Comparison of ENCODE assay signal across 14 cellular contexts in genomic region chr6:13217206-13217905, GRCh38.
DNase-seq lines count a peak whose midpoint lies in the region; ATAC-seq, FAIRE-seq and TF ChIP-seq lines count a peak whose summit lies in the region.
"Had no signal": no experiment of that assay in that cellular context is flagged by ENCODE, and none has a peak within 500 bp of the region (broad histone marks: within the 10 kb centered on the region; RNA-seq: fewer than 3 reads in every experiment).

No MANE protein-coding gene starts in this region.

- H3K27me3 ChIP-seq in bronchial epithelial cell (ENCODE audit: control insufficient read depth, insufficient read depth, low read length) = no peaks in the 10 kb centered on the region
- H3K27me3 ChIP-seq: Peyer's patch had no signal

- no peaks in the 10 kb centered on the region for H3K36me3 ChIP-seq in bronchial epithelial cell (ENCODE audit: control insufficient read depth, insufficient read depth, low read length)
- H3K36me3 ChIP-seq: Peyer's patch had no signal

- no peak overlapping the region for H3K4me3 ChIP-seq in GM12865 (ENCODE audit: low read depth, low read length)
- no peak overlapping the region for H3K4me3 ChIP-seq in bronchial epithelial cell (ENCODE audit: low read depth, low read length)
- H3K4me3 ChIP-seq: coronary artery, GM23338, Peyer's patch had no signal

- no peak for FAIRE-seq in bronchial epithelial cell (lab: Jason Lieb, UNC)

- TF ChIP-seq CTCF in GM12865 (IDR thresholded peaks at IDR 0.05; ENCODE audit: insufficient read depth, low read depth, low read length, missing control alignments) (no peak), bronchial epithelial cell (IDR thresholded peaks at IDR 0.05; ENCODE audit: insufficient read depth, low read length, severe bottlenecking) (no peak)

- DNase-seq in GM12865 (ENCODE audit: low read depth) (peak; percentile 16), bronchial epithelial cell (ENCODE audit: low read depth) (peak; percentile 29), retina (peak; percentile 58), SKM-1 treated with dmso at 0.1 percent for 144 hours (lab: John Stamatoyannopoulos, UW; ENCODE audit: unreplicated experiment) (no peak)
- DNase-seq: activated naive CD8-positive, alpha-beta T cell treated with anti-CD3 and anti-CD28 coated beads for 36 hours; COR-L47; NCI-H446 treated with DMSO at 0.1 percent for 48 hours; Peyer's patch had no signal

- ATAC-seq in HG03460 (IDR thresholded peaks at IDR 0.05; ENCODE audit: unreplicated experiment) (peak; percentile 49), GM19467 (IDR thresholded peaks at IDR 0.05; ENCODE audit: unreplicated experiment) (no peak), GM21381 (IDR thresholded peaks at IDR 0.05; ENCODE audit: unreplicated experiment) (no peak)
- ATAC-seq: GM23338, sciatic nerve had no signal
